16 cellular contexts compared by ENCODE assay signal in genomic region chr19:58582985-58583384, GRCh38.
"Had no signal": no experiment of that assay in that cellular context is flagged by ENCODE, and none has a peak within 500 bp of the region (broad histone marks: within the 10 kb centered on the region; RNA-seq: fewer than 3 reads in every experiment).

No MANE protein-coding gene starts in this region.

- H3K4me3 ChIP-seq: gastrocnemius medialis, mucosa of descending colon had no signal

- H3K9ac ChIP-seq: parathyroid adenoma had no signal

- DNase-seq: activated CD4-positive, alpha-beta T cell treated with anti-CD3 and anti-CD28 coated beads for 48 hours; activated CD4-positive, CD25-positive, alpha-beta regulatory T cell; activated CD8-positive, alpha-beta T cell treated with anti-CD3 and anti-CD28 coated beads, Interleukin-2, amount 10 ng/mL, durations not matched to agents 7 days and 5 days; activated effector memory CD4-positive, alpha-beta T cell treated with Interleukin-2 at 50 U/mL for 16 hours; activated T-cell treated with anti-CD3 and anti-CD28 coated beads, Interleukin-2, amount 50 U/mL, for 4 hours; gastrocnemius medialis; kidney glomerular epithelial cell; mucosa of descending colon; naive thymus-derived CD4-positive, alpha-beta T cell; stimulated activated naive B cell treated with anti-CD40 and anti-IgM and Interleukin-4, amounts not matched to agents 10 μg/mL and 1 μg/mL and 100 μg/mL, for 72 hours; T-helper 1 cell; T-helper 9 cell had no signal

- ATAC-seq: activated CD8-positive, alpha-beta T cell treated with anti-CD3 and anti-CD28 coated beads, Interleukin-2, amount 10 ng/mL, durations not matched to agents 7 days and 5 days; activated T-cell treated with anti-CD3 and anti-CD28 coated beads, Interleukin-2, amount 50 U/mL, for 4 hours; esophagus mucosa; gastrocnemius medialis; mucosa of descending colon; naive thymus-derived CD4-positive, alpha-beta T cell; SK-N-SH treated with all-trans-retinoic acid at 6 μM for 48 hours; stimulated activated naive B cell treated with anti-CD40 and anti-IgM and Interleukin-4, amounts not matched to agents 10 μg/mL and 1 μg/mL and 100 μg/mL, for 72 hours had no signal

- H3K4me1 ChIP-seq: gastrocnemius medialis had no signal

- H2AFZ ChIP-seq: parathyroid adenoma had no signal

- H3K27ac ChIP-seq: gastrocnemius medialis, neutrophil, parathyroid adenoma had no signal

- H3K9me3 ChIP-seq: gastrocnemius medialis, mucosa of descending colon, neutrophil had no signal

- H3K27me3 ChIP-seq: gastrocnemius medialis, neutrophil had no signal
